ENCODE assay signal across 12 cellular contexts in genomic region chr3:149555941-149556340, GRCh38.
DNase-seq lines count a peak whose midpoint lies in the region; ATAC-seq and TF ChIP-seq lines count a peak whose summit lies in the region.
"Had no signal": no experiment of that assay in that cellular context is flagged by ENCODE, and none has a peak within 500 bp of the region (broad histone marks: within the 10 kb centered on the region; RNA-seq: fewer than 3 reads in every experiment).

No MANE protein-coding gene starts in this region.

- peaks cover 12% of the 10 kb centered on the region for H3K36me3 Mint-ChIP-seq in nephron progenitor cell (ENCODE audit: low read depth)

- no peak for DNase-seq in SJCRH30
- peak; percentile 60 for DNase-seq in fibroblast of mammary gland (ENCODE audit: low read depth)
- no peak for DNase-seq in nephron progenitor cell
- DNase-seq in cerebellum (ENCODE audit: low spot score): no peak
- no peak for DNase-seq in HuH-7 (ENCODE audit: low spot score)
- DNase-seq: activated T-cell treated with anti-CD3 and anti-CD28 coated beads, Interleukin-2, amount 50 U/mL, for 4 hours; hippocampal formation; NCI-H2029; stimulated activated CD8-positive, alpha-beta memory T cell treated with anti-CD3 and anti-CD28 coated beads, Interleukin-4, amount 100 ng/mL, for 48 hours had no signal

- H3K4me3 ChIP-seq in ACC112 (ENCODE audit: low read depth, low read length) (0 out of 2 replicates have a peak overlapping the region, but pooled peaks have one; percentile 8), SJCRH30 (no peak overlapping the region), fibroblast of mammary gland (ENCODE audit: control insufficient read depth, low read depth, low read length) (no peak overlapping the region)

- H3K4me1 Mint-ChIP-seq in nephron progenitor cell: peaks cover 58% of the 10 kb centered on the region

- H3K9me3 ChIP-seq in SJCRH30 (replicated peaks): no peaks in the 10 kb centered on the region

- H3K79me2 ChIP-seq in ACC112 (ENCODE audit: control insufficient read depth, insufficient read depth, low read length, unreplicated experiment): peaks cover 23% of the 10 kb centered on the region

- H3K27me3 Mint-ChIP-seq in nephron progenitor cell (ENCODE audit: low read depth, poor library complexity): no peaks in the 10 kb centered on the region

- ATAC-seq in GM19324 (IDR thresholded peaks at IDR 0.05; ENCODE audit: low FRiP score, unreplicated experiment) (no peak), HG03565 (IDR thresholded peaks at IDR 0.05; ENCODE audit: unreplicated experiment) (no peak)
- ATAC-seq: activated T-cell treated with anti-CD3 and anti-CD28 coated beads, Interleukin-2, amount 50 U/mL, for 4 hours had no signal

- no peaks in the 10 kb centered on the region for H3K9me3 Mint-ChIP-seq in nephron progenitor cell
- H3K9me3 Mint-ChIP-seq: activated T-cell treated with anti-CD3 and anti-CD28 coated beads, Interleukin-2, amount 50 U/mL, for 4 hours had no signal

- no peak overlapping the region for H3K4me3 Mint-ChIP-seq in nephron progenitor cell
- H3K4me3 Mint-ChIP-seq: activated T-cell treated with anti-CD3 and anti-CD28 coated beads, Interleukin-2, amount 50 U/mL, for 4 hours had no signal

- H3K4me1 ChIP-seq in ACC112 (ENCODE audit: control insufficient read depth, insufficient read depth, low read length, unreplicated experiment): peaks cover 41% of the 10 kb centered on the region
- peaks cover 29% of the 10 kb centered on the region for H3K4me1 ChIP-seq in SJCRH30

- peak overlapping the region; percentile 95 for H3K27ac Mint-ChIP-seq in nephron progenitor cell

- H3K36me3 ChIP-seq in ACC112 (ENCODE audit: insufficient read depth, low read length) (no peaks in the 10 kb centered on the region), SJCRH30 (peaks cover 5% of the 10 kb centered on the region; the same call in 1 of the 2 replicates)

- H3K27me3 ChIP-seq in ACC112 (ENCODE audit: insufficient read depth, low read length) (no peaks in the 10 kb centered on the region), SJCRH30 (no peaks in the 10 kb centered on the region)

- TF ChIP-seq CTCF in fibroblast of mammary gland (conservative IDR thresholded peaks at IDR 0.05; ENCODE audit: control insufficient read depth, insufficient read depth, low read depth, low read length) (no peak), nephron progenitor cell (IDR thresholded peaks at IDR 0.05) (no peak)

- no peak overlapping the region for H2AFZ ChIP-seq in ACC112 (ENCODE audit: low read length, unreplicated experiment)

- H3K27ac ChIP-seq in ACC112 (ENCODE audit: low read depth, low read length) (peak overlapping the region; percentile 73), SJCRH30 (0 out of 2 replicates have a peak overlapping the region, but pooled peaks have one; percentile 7)
